In genomic region chr2:30148850-30149249, GRCh38 we compare ENCODE assay signal across 9 cellular contexts. TPM values are rescaled to one million over a fixed set of nuclear protein-coding genes. Genes with fewer than 3 reads are reported as not detected.
A peak's percentile ranks its signal among the peaks of the same experiment; 100 is the strongest.
DNase-seq lines count a peak whose midpoint lies in the region; ATAC-seq, FAIRE-seq and TF ChIP-seq lines count a peak whose summit lies in the region.
"Had no signal": no experiment of that assay in that cellular context is flagged by ENCODE, and none has a peak within 500 bp of the region (broad histone marks: within the 10 kb centered on the region; RNA-seq: fewer than 3 reads in every experiment).

No MANE protein-coding gene starts in this region.

- H3K79me2 ChIP-seq in neural progenitor cell (ENCODE audit: low read depth) = peaks cover 13% of the 10 kb centered on the region

- H3K9me3 ChIP-seq in CD8-positive, alpha-beta T cell (ENCODE audit: low read length) = no peaks in the 10 kb centered on the region
- no peaks in the 10 kb centered on the region for H3K9me3 ChIP-seq in neural progenitor cell (ENCODE audit: low read depth)
- no peaks in the 10 kb centered on the region for H3K9me3 ChIP-seq in colonic mucosa

- ATAC-seq in CD8-positive, alpha-beta T cell = no peak

- DNase-seq in CD8-positive, alpha-beta T cell = no peak
- no peak for DNase-seq in coronary artery (ENCODE audit: low spot score)
- DNase-seq in neural progenitor cell (ENCODE audit: low spot score) = no peak
- no peak for DNase-seq in urothelium cell line (ENCODE audit: low spot score)
- no peak for DNase-seq in colonic mucosa
- no peak for DNase-seq in NCI-H2107 (lab: John Stamatoyannopoulos, UW)
- no peak for DNase-seq in OCI-M2 (lab: John Stamatoyannopoulos, UW; ENCODE audit: unreplicated experiment)
- DNase-seq: NK-92 treated with Interleukin-12 subunit alpha and Interleukin-12 subunit beta, amount 100 ng/mL, for 24 hours had no signal

- peaks cover 56% of the 10 kb centered on the region for H3K36me3 Mint-ChIP-seq in CD8-positive, alpha-beta T cell
- H3K36me3 Mint-ChIP-seq in IgD-negative memory B cell = peaks cover 2% of the 10 kb centered on the region
- peaks cover 13% of the 10 kb centered on the region for H3K36me3 Mint-ChIP-seq in neural progenitor cell

- FAIRE-seq in urothelium cell line (lab: Jason Lieb, UNC) = no peak

- H3K4me2 ChIP-seq in neural progenitor cell = peak overlapping the region; percentile 72

- H3F3A ChIP-seq in neural progenitor cell (ENCODE audit: low read depth) = peaks cover 26% of the 10 kb centered on the region

- TF ChIP-seq CTCF in CD8-positive, alpha-beta T cell (IDR thresholded peaks at IDR 0.05) = no peak
- TF ChIP-seq CTCF in coronary artery (IDR thresholded peaks at IDR 0.05) (no peak), neural progenitor cell (IDR thresholded peaks at IDR 0.05) (no peak), colonic mucosa (IDR thresholded peaks at IDR 0.05) (no peak)

- H3K4me3 ChIP-seq in CD8-positive, alpha-beta T cell (ENCODE audit: low read depth, low read length) = no peak overlapping the region
- H3K4me3 ChIP-seq in coronary artery (peak overlapping the region; percentile 99), neural progenitor cell (peak overlapping the region; percentile 93), colonic mucosa (no peak overlapping the region)

- no peaks in the 10 kb centered on the region for H3K9me3 Mint-ChIP-seq in CD8-positive, alpha-beta T cell
- H3K9me3 Mint-ChIP-seq in IgD-negative memory B cell (no peaks in the 10 kb centered on the region), neural progenitor cell (no peaks in the 10 kb centered on the region)

- intact Hi-C loops in CD8-positive, alpha-beta T cell (cut with DNase I, micrococcal nuclease) = loop anchor here (1.0 to 5.0 kb wide), 6 partner anchors 10 to 1527 kb away; partner anchors contain the start of gene LCLAT1 (in 1 of the 2)
- intact Hi-C loops in colonic mucosa (cut with DNase I) = no loop called here

- POLR2A ChIA-PET in CD8-positive, alpha-beta T cell (lab: Charles Lee) = interaction anchor here (0.8 to 6.1 kb wide), 5 partner anchors 10 to 113 kb away, joined by 3 to 83 read pairs (median 4); partner anchors contain the start of gene LBH

- no peak overlapping the region for H3K27ac ChIP-seq in CD8-positive, alpha-beta T cell (ENCODE audit: low read depth, low read length)
- H3K27ac ChIP-seq in coronary artery = no peak overlapping the region
- no peak overlapping the region for H3K27ac ChIP-seq in neural progenitor cell
- H3K27ac ChIP-seq in colonic mucosa = no peak overlapping the region

- peaks cover 73% of the 10 kb centered on the region for H3K4me1 Mint-ChIP-seq in CD8-positive, alpha-beta T cell (ENCODE audit: low read depth)
- H3K4me1 Mint-ChIP-seq in IgD-negative memory B cell = peaks cover 43 to 52% (median 48%) of the 10 kb centered on the region in 3 donors
- H3K4me1 Mint-ChIP-seq in neural progenitor cell = peaks cover 24% of the 10 kb centered on the region

- peaks cover 9% of the 10 kb centered on the region for H3K36me3 ChIP-seq in CD8-positive, alpha-beta T cell (ENCODE audit: insufficient read depth, low read length)
- no peaks in the 10 kb centered on the region for H3K36me3 ChIP-seq in neural progenitor cell
- H3K36me3 ChIP-seq in colonic mucosa = no peaks in the 10 kb centered on the region

- H3K27ac Mint-ChIP-seq in CD8-positive, alpha-beta T cell = no peak overlapping the region
- H3K27ac Mint-ChIP-seq in IgD-negative memory B cell (peak overlapping the region; percentile 94 to 98 (median 97)), neural progenitor cell (no peak overlapping the region)

- CTCF ChIA-PET in CD8-positive, alpha-beta T cell (lab: Charles Lee) = interaction anchor here (0.7 to 6.9 kb wide), 11 partner anchors 10 to 565 kb away, joined by 3 to 83 read pairs (median 5); no protein-coding TSS in a partner anchor

- peak overlapping the region; percentile 89 for H3K4me3 Mint-ChIP-seq in CD8-positive, alpha-beta T cell
- H3K4me3 Mint-ChIP-seq in IgD-negative memory B cell (peak overlapping the region; percentile 82 to 95 (median 92)), neural progenitor cell (peak overlapping the region; percentile 91)

- H2AFZ ChIP-seq in neural progenitor cell (replicated peaks) = no peak overlapping the region

- peaks cover 54% of the 10 kb centered on the region for H3K4me1 ChIP-seq in CD8-positive, alpha-beta T cell (ENCODE audit: insufficient read depth, low read length)
- H3K4me1 ChIP-seq in neural progenitor cell = peaks cover 36% of the 10 kb centered on the region
- peaks cover 10% of the 10 kb centered on the region for H3K4me1 ChIP-seq in colonic mucosa

- peaks cover 12% of the 10 kb centered on the region for H4K20me1 ChIP-seq in neural progenitor cell (ENCODE audit: low read depth)

- H3K9ac ChIP-seq in neural progenitor cell (no peak overlapping the region), colonic mucosa (ENCODE audit: low read depth in 2 of 2, low read length in 2 of 2) (no peak overlapping the region)

- no peaks in the 10 kb centered on the region for H3K27me3 Mint-ChIP-seq in CD8-positive, alpha-beta T cell (ENCODE audit: low read depth)
- H3K27me3 Mint-ChIP-seq in IgD-negative memory B cell = no peaks in the 10 kb centered on the region
- peaks cover 6% of the 10 kb centered on the region for H3K27me3 Mint-ChIP-seq in neural progenitor cell (ENCODE audit: insufficient read depth, low read depth)

- no peaks in the 10 kb centered on the region for H3K27me3 ChIP-seq in CD8-positive, alpha-beta T cell (ENCODE audit: insufficient read depth, low read length)
- H3K27me3 ChIP-seq in neural progenitor cell (peaks cover 17% of the 10 kb centered on the region), colonic mucosa (no peaks in the 10 kb centered on the region)

RNA-seq across cellular contexts. Expression of gene YPEL5, which starts 2.0 kb away (rescaled TPM):
- 1,000 to 10,000 TPM; 1,051 to 1,071 TPM for total RNA-seq in CD8-positive, alpha-beta T cell
- 194 TPM for polyA plus RNA-seq in IgD-negative memory B cell
- 36.1 and 66.4 TPM in 2 replicates for total RNA-seq in neural progenitor cell (ENCODE audit: low replicate concordance)
- total RNA-seq in colonic mucosa = 10 to 100 TPM; 26.7 to 78.7 TPM

Comparison
In these comparisons a context has a peak if more than half of its experiments do, and no peak if none do; other contexts are left out.
1. H3K4me3 ChIP-seq: peak in coronary artery (single experiment) and neural progenitor cell (single experiment); none in CD8-positive, alpha-beta T cell (single experiment) and colonic mucosa (single experiment).
2. H3K27ac Mint-ChIP-seq: peak in IgD-negative memory B cell (3 of 3); none in CD8-positive, alpha-beta T cell (single experiment) and neural progenitor cell (single experiment).
3. RNA of gene YPEL5, which starts 2.0 kb away (total RNA-seq): 1,051 to 1,071 TPM in CD8-positive, alpha-beta T cell; 26.7 to 78.7 TPM in colonic mucosa and 36.1 to 66.4 TPM in neural progenitor cell; every median in the first group is over 10 times any median in the second.
4. Peak in every context shown above with its lines, with median percentiles within 50 percentile points of each other: H3K4me3 Mint-ChIP-seq.